ENCODE assay signal across 20 cellular contexts in genomic region chr14:103734081-103734888, GRCh38. TPM values are rescaled to one million over a fixed set of nuclear protein-coding genes. Genes with fewer than 3 reads are reported as not detected.
DNase-seq lines count a peak whose midpoint lies in the region; ATAC-seq and TF ChIP-seq lines count a peak whose summit lies in the region.
"Had no signal": no experiment of that assay in that cellular context is flagged by ENCODE, and none has a peak within 500 bp of the region (broad histone marks: within the 10 kb centered on the region; RNA-seq: fewer than 3 reads in every experiment).

No MANE protein-coding gene starts in this region.

- TSS peak; percentile 13 for BruUV-seq in PC-3 (replicated peaks; lab: Mats Ljungman, UMichigan)

- ATAC-seq in PC-3 (peak; percentile 6; the same call in 1 of the 2 replicates), lower lobe of right lung (no peak)
- ATAC-seq: natural killer cell treated with Interleukin-12 subunit alpha and Interleukin-12 subunit beta and Interleukin-15 and Interleukin-18, amount 100 ng/mL, for 72 hours; psoas muscle had no signal

- H3K4me3 ChIP-seq in PC-3 (ENCODE audit: low read length) (no peak overlapping the region), lower lobe of right lung (no peak overlapping the region), stomach smooth muscle (ENCODE audit: low read length in 2 of 2) (no peak overlapping the region)
- H3K4me3 ChIP-seq: colonic mucosa, hepatocyte, psoas muscle had no signal

- H3K4me2 ChIP-seq in PC-3 (ENCODE audit: low read length), result no peak overlapping the region
- H3K4me2 ChIP-seq: hepatocyte had no signal

- CTCF ChIA-PET in PC-3 (lab: Charles Lee), result no interaction called here

- no peak overlapping the region for H3K4me3 Mint-ChIP-seq in brain
- H3K4me3 Mint-ChIP-seq: activated CD4-positive, alpha-beta memory T cell treated with anti-CD3 and anti-CD28 coated beads for 36 hours; activated naive CD4-positive, alpha-beta T cell treated with anti-CD3 and anti-CD28 coated beads, Interleukin-2, amount 10 ng/mL, durations not matched to agents 7 days and 5 days; natural killer cell treated with Interleukin-12 subunit alpha and Interleukin-12 subunit beta and Interleukin-15 and Interleukin-18, amount 100 ng/mL, for 72 hours had no signal

- H3K9me3 ChIP-seq in PC-3 (ENCODE audit: low read length) (no peaks in the 10 kb centered on the region), lower lobe of right lung (no peaks in the 10 kb centered on the region), stomach smooth muscle (ENCODE audit: control insufficient read depth in 2 of 2, low read length in 2 of 2) (no peaks in the 10 kb centered on the region)
- H3K9me3 ChIP-seq: colonic mucosa, psoas muscle had no signal

- H3K9me2 ChIP-seq in PC-3 (replicated peaks; ENCODE audit: low read length), result no peaks in the 10 kb centered on the region

- H3K36me3 ChIP-seq in PC-3 (ENCODE audit: low read depth, low read length), result peaks cover 9% of the 10 kb centered on the region; the same call in 1 of the 2 replicates
- H3K36me3 ChIP-seq in lower lobe of right lung, result peaks cover 95% of the 10 kb centered on the region
- H3K36me3 ChIP-seq in stomach smooth muscle (ENCODE audit: control insufficient read depth in 2 of 2, insufficient read depth in 2 of 2, low read length in 2 of 2), result peaks cover 34 to 36% of the 10 kb centered on the region in 2 donors

- H3K27ac Mint-ChIP-seq in brain, result peak overlapping the region in 3 of 5 experiments; percentile 34 to 78 (median 61)
- H3K27ac Mint-ChIP-seq: activated CD4-positive, alpha-beta memory T cell treated with anti-CD3 and anti-CD28 coated beads for 36 hours; activated naive CD4-positive, alpha-beta T cell treated with anti-CD3 and anti-CD28 coated beads, Interleukin-2, amount 10 ng/mL, durations not matched to agents 7 days and 5 days; natural killer cell treated with Interleukin-12 subunit alpha and Interleukin-12 subunit beta and Interleukin-15 and Interleukin-18, amount 100 ng/mL, for 72 hours had no signal

- no peaks in the 10 kb centered on the region for H4K20me1 ChIP-seq in PC-3 (ENCODE audit: low read length)

- H3K36me3 Mint-ChIP-seq in brain, result peaks cover 19% of the 10 kb centered on the region

- no peaks in the 10 kb centered on the region for H3K4me1 ChIP-seq in PC-3 (ENCODE audit: insufficient read depth, low read length)
- peaks cover 17% of the 10 kb centered on the region for H3K4me1 ChIP-seq in lower lobe of right lung
- peaks cover 46% of the 10 kb centered on the region for H3K4me1 ChIP-seq in stomach smooth muscle (ENCODE audit: control insufficient read depth, insufficient read depth, low read length)
- H3K4me1 ChIP-seq: colonic mucosa had no signal

- no peak overlapping the region for H3K9ac ChIP-seq in PC-3 (ENCODE audit: low read length)
- no peak overlapping the region for H3K9ac ChIP-seq in stomach smooth muscle (ENCODE audit: low read length in 2 of 2)

- no peak for TF ChIP-seq CTCF in PC-3 (conservative IDR thresholded peaks at IDR 0.05; ENCODE audit: low read depth, low read length)
- no peak for TF ChIP-seq CTCF in brain (conservative IDR thresholded peaks at IDR 0.05)
- TF ChIP-seq CTCF in lower lobe of right lung (IDR thresholded peaks at IDR 0.05), result no peak

- no peaks in the 10 kb centered on the region for H3K27me3 Mint-ChIP-seq in brain
- H3K27me3 Mint-ChIP-seq: activated CD4-positive, alpha-beta memory T cell treated with anti-CD3 and anti-CD28 coated beads for 36 hours; activated naive CD4-positive, alpha-beta T cell treated with anti-CD3 and anti-CD28 coated beads, Interleukin-2, amount 10 ng/mL, durations not matched to agents 7 days and 5 days; natural killer cell treated with Interleukin-12 subunit alpha and Interleukin-12 subunit beta and Interleukin-15 and Interleukin-18, amount 100 ng/mL, for 72 hours had no signal

- POLR2A ChIA-PET in PC-3 (lab: Charles Lee; ENCODE audit: unreplicated experiment), result no interaction called here

- H3K27ac ChIP-seq in PC-3 (ENCODE audit: low read length), result no peak overlapping the region
- no peak overlapping the region for H3K27ac ChIP-seq in lower lobe of right lung
- H3K27ac ChIP-seq in stomach smooth muscle (ENCODE audit: low read length), result peak overlapping the region; percentile 37
- H3K27ac ChIP-seq: colonic mucosa, psoas muscle had no signal

- H3K79me2 ChIP-seq in PC-3 (ENCODE audit: low read length), result no peaks in the 10 kb centered on the region
- H3K79me2 ChIP-seq: hepatocyte had no signal

- H3K4me1 Mint-ChIP-seq in brain, result peaks cover 16% of the 10 kb centered on the region
- H3K4me1 Mint-ChIP-seq: activated naive CD4-positive, alpha-beta T cell treated with anti-CD3 and anti-CD28 coated beads, Interleukin-2, amount 10 ng/mL, durations not matched to agents 7 days and 5 days had no signal

- no peak overlapping the region for H2AFZ ChIP-seq in PC-3 (ENCODE audit: low read length)
- H2AFZ ChIP-seq: hepatocyte had no signal

- H3K9me3 Mint-ChIP-seq in brain, result no peaks in the 10 kb centered on the region
- H3K9me3 Mint-ChIP-seq: activated CD4-positive, alpha-beta memory T cell treated with anti-CD3 and anti-CD28 coated beads for 36 hours; activated naive CD4-positive, alpha-beta T cell treated with anti-CD3 and anti-CD28 coated beads, Interleukin-2, amount 10 ng/mL, durations not matched to agents 7 days and 5 days; natural killer cell treated with Interleukin-12 subunit alpha and Interleukin-12 subunit beta and Interleukin-15 and Interleukin-18, amount 100 ng/mL, for 72 hours had no signal

- H3F3A ChIP-seq in PC-3 (ENCODE audit: low read length, unreplicated experiment), result no peaks in the 10 kb centered on the region

- H3K27me3 ChIP-seq in PC-3 (ENCODE audit: low read length) (no peaks in the 10 kb centered on the region), lower lobe of right lung (ENCODE audit: low read depth) (no peaks in the 10 kb centered on the region), stomach smooth muscle (ENCODE audit: control insufficient read depth in 1 of 2, insufficient read depth in 2 of 2, low read length in 2 of 2) (no peaks in the 10 kb centered on the region)
- H3K27me3 ChIP-seq: colonic mucosa, hepatocyte had no signal

- intact Hi-C loops in PC-3 (cut with micrococcal nuclease), result no loop called here
- intact Hi-C loops in lower lobe of right lung (cut with DNase I), result no loop called here

- DNase-seq in PC-3 (no peak), lower lobe of right lung (peak; percentile 30), COR-L47 (lab: John Stamatoyannopoulos, UW) (no peak), NCI-H524 treated with DMSO at 0.1 percent for 48 hours (lab: John Stamatoyannopoulos, UW) (no peak), midbrain (lab: John Stamatoyannopoulos, UW) (no peak)
- DNase-seq: activated CD4-positive, alpha-beta memory T cell treated with anti-CD3 and anti-CD28 coated beads for 36 hours; activated naive CD4-positive, alpha-beta T cell treated with anti-CD3 and anti-CD28 coated beads, Interleukin-2, amount 10 ng/mL, durations not matched to agents 7 days and 5 days; colonic mucosa; mesendoderm; NCI-H1436; NCI-H69; SIG-M5; small intestine; stimulated activated CD4-positive, alpha-beta T cell treated with anti-CD3 and anti-CD28 coated beads, Interleukin-4, amount 100 ng/mL, for 24 hours; T-helper 2 cell had no signal

RNA-seq across cellular contexts. Expression of gene ZFYVE21, which starts 18.7 kb away (rescaled TPM):
- total RNA-seq in PC-3 (2014; rRNA removed) (47.2 and 50.1 TPM in 2 replicates), lower lobe of right lung (49.4 TPM)
- polyA plus RNA-seq in brain (ENCODE audit: insufficient read depth, low read depth, low replicate concordance), result 47.5 TPM

RNA-seq across cellular contexts. Expression of gene XRCC3, which starts 19.0 kb away (rescaled TPM):
- total RNA-seq in PC-3 (2014; rRNA removed) (61.3 and 80.3 TPM in 2 replicates), lower lobe of right lung (5.0 TPM)
- polyA plus RNA-seq in brain (ENCODE audit: insufficient read depth, low read depth, low replicate concordance), result 17.5 TPM

Comparison
In these comparisons a context has a peak if more than half of its experiments do, and no peak if none do; other contexts are left out.
1. RNA of gene XRCC3, which starts 19.0 kb away (total RNA-seq): 61.3 to 80.3 TPM in PC-3; 5.0 TPM in lower lobe of right lung (single experiment); every median in the first group is over 10 times any median in the second.